Comparison of ENCODE assay signal across 9 cellular contexts in genomic region chr5:53478411-53479044, GRCh38. TPM values are rescaled to one million over a fixed set of nuclear protein-coding genes. Genes with fewer than 3 reads are reported as not detected.
DNase-seq lines count a peak whose midpoint lies in the region; ATAC-seq and TF ChIP-seq lines count a peak whose summit lies in the region.
"Had no signal": no experiment of that assay in that cellular context is flagged by ENCODE, and none has a peak within 500 bp of the region (broad histone marks: within the 10 kb centered on the region; RNA-seq: fewer than 3 reads in every experiment).

No MANE protein-coding gene starts in this region.

- peak; percentile 31 for ATAC-seq in left lung
- ATAC-seq: left colon had no signal

- H3K4me3 Mint-ChIP-seq in dendritic cell treated with granulocyte-macrophage colony-stimulating factor and Interleukin-4, amounts not matched to agents 40 ng/mL and 50 ng/mL, for 4 days, result peak overlapping the region; percentile 93

- H3K36me3 Mint-ChIP-seq in dendritic cell treated with granulocyte-macrophage colony-stimulating factor and Interleukin-4, amounts not matched to agents 40 ng/mL and 50 ng/mL, for 4 days (ENCODE audit: low read depth), result peaks cover 7% of the 10 kb centered on the region

- H3K4me1 ChIP-seq in left lung, result peaks cover 3 to 44% of the 10 kb centered on the region in 2 donors

- TF ChIP-seq CTCF in left lung (IDR thresholded peaks at IDR 0.05), result peak; percentile 32 to 37

- no peaks in the 10 kb centered on the region for H3K9me3 ChIP-seq in left lung

- H3K9me3 Mint-ChIP-seq in dendritic cell treated with granulocyte-macrophage colony-stimulating factor and Interleukin-4, amounts not matched to agents 40 ng/mL and 50 ng/mL, for 4 days, result no peaks in the 10 kb centered on the region

- H3K27me3 Mint-ChIP-seq in dendritic cell treated with granulocyte-macrophage colony-stimulating factor and Interleukin-4, amounts not matched to agents 40 ng/mL and 50 ng/mL, for 4 days, result peaks cover 62% of the 10 kb centered on the region

- peak; percentile 27 for DNase-seq in stimulated activated CD4-positive, alpha-beta T cell treated with anti-CD3 and anti-CD28 coated beads, Interleukin-15, amount 100 ng/mL, for 24 hours
- no peak for DNase-seq in stimulated activated CD4-positive, alpha-beta T cell treated with anti-CD3 and anti-CD28 coated beads, Interleukin-12 subunit alpha, Interleukin-12 subunit beta, amount 100 ng/mL, for 4 hours
- peak; percentile 65 to 76 for DNase-seq in Kasumi-1 (lab: John Stamatoyannopoulos, UW)
- peak; percentile 66 to 68 for DNase-seq in SHP77 (lab: John Stamatoyannopoulos, UW)
- DNase-seq in left lung, result peak in 1 of 2 donors; percentile 81
- peak; percentile 83 for DNase-seq in superior temporal gyrus (ENCODE audit: extremely low spot score)
- no peak for DNase-seq in GM19240 (ENCODE audit: insufficient read length, low spot score)

- no peak overlapping the region for H3K27ac ChIP-seq in left lung

- peaks cover 44% of the 10 kb centered on the region for H3K4me1 Mint-ChIP-seq in dendritic cell treated with granulocyte-macrophage colony-stimulating factor and Interleukin-4, amounts not matched to agents 40 ng/mL and 50 ng/mL, for 4 days (ENCODE audit: low read depth)

- no peaks in the 10 kb centered on the region for H3K36me3 ChIP-seq in left lung

- H3K27ac Mint-ChIP-seq in dendritic cell treated with granulocyte-macrophage colony-stimulating factor and Interleukin-4, amounts not matched to agents 40 ng/mL and 50 ng/mL, for 4 days, result no peak overlapping the region

- peaks cover 0 to 61% of the 10 kb centered on the region in 2 donors for H3K27me3 ChIP-seq in left lung

- intact Hi-C loops in dendritic cell treated with granulocyte-macrophage colony-stimulating factor and Interleukin-4, amounts not matched to agents 40 ng/mL and 50 ng/mL, for 4 days (cut with micrococcal nuclease), result loop anchor here (5.0 kb wide), 1 partner anchor 739 kb away; no protein-coding TSS in a partner anchor
- intact Hi-C loops in left lung (cut with DNase I), result loop anchor here in 1 of 2 donors (5.0 kb wide), 1 partner anchor 749 kb away; no protein-coding TSS in a partner anchor

- peak overlapping the region; percentile 21 to 65 for H3K4me3 ChIP-seq in left lung

RNA-seq across cellular contexts. Expression of gene FST, which starts 1.9 kb away (rescaled TPM):
- total RNA-seq in left lung, result 1 to 10 TPM; 2.1 to 3.7 TPM

Comparison
In these comparisons a context has a peak if more than half of its experiments do, and no peak if none do; other contexts are left out.
1. DNase-seq: peak in stimulated activated CD4-positive, alpha-beta T cell treated with anti-CD3 and anti-CD28 coated beads, Interleukin-15, amount 100 ng/mL, for 24 hours (single experiment), Kasumi-1 (2 of 2), SHP77 (2 of 2) and superior temporal gyrus (single experiment); none in stimulated activated CD4-positive, alpha-beta T cell treated with anti-CD3 and anti-CD28 coated beads, Interleukin-12 subunit alpha, Interleukin-12 subunit beta, amount 100 ng/mL, for 4 hours (single experiment) and GM19240 (single experiment).